Comparison of ENCODE assay signal across 8 cellular contexts in the genomic region with DNA sequence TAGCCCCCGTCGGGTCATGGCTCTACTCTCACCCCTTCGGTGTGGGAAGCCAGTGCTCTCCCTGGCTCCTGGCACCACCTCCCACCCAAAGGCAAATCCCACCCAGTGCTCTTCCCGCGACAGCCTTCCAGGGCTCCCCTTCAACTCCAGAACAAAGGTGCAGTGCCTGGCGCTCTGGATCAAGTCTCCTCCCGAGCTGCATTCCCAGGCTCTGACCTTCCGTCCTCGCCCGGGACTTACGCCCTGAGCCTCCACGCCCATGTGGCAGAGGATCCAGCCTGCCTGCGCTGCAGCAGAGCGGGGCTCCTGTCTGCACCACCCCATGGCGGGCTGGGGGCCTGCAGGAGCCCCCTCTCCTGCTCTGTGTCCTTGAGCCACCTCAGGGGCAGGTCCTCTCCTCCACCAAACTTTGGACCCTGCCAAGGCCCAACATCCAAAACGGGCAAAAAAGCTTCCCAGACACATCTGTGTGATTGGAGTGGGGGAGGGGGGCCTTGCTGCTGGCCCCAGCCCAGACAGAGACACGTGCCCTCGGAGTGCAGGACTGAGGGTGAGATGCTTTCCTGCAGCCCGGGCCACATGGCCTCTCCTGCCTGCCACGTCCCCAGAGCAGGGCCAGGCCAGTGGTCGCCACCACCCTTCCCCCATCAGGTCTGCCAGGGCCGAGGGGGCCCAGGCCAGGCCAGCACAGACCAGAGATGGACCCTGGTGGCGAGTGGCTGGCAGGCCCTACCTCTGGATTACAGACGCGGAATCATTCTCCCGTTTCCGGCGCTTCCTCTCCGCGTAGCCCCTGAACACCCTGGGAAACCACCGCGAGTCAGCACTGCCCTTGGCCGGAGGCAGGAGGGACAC. TPM values are rescaled to one million over a fixed set of nuclear protein-coding genes. Genes with fewer than 3 reads are reported as not detected.
DNase-seq lines count a peak whose midpoint lies in the region; ATAC-seq and TF ChIP-seq lines count a peak whose summit lies in the region.

No MANE protein-coding gene starts in this region.

- no CpG with 5 or more reads among the region's 33 CpGs for WGBS in iPS DF 6.9 (ENCODE audit: insufficient coverage, insufficient read length)

- H3K27ac ChIP-seq in HCT116 (ENCODE audit: low read depth, low read length) (peak overlapping the region; percentile 70), iPS DF 6.9 (ENCODE audit: low read length) (no peak overlapping the region)

- H3K36me3 ChIP-seq in HCT116 (ENCODE audit: control insufficient read depth in 1 of 2, insufficient read depth in 2 of 2, low read length in 2 of 2) (peaks cover 15 to 45% of the 10 kb centered on the region in 2 experiments; a peak in 3 of 4 replicates), iPS DF 6.9 (ENCODE audit: control insufficient read depth, insufficient read depth, low read length) (peaks cover 12% of the 10 kb centered on the region)

- peaks cover 4% of the 10 kb centered on the region; the same call in 1 of the 2 replicates for H4K20me1 ChIP-seq in HCT116 (ENCODE audit: insufficient read depth)

- intact Hi-C loops in HCT116 (cut with micrococcal nuclease) (no loop called here), sciatic nerve (cut with DNase I) (no loop called here)
- intact Hi-C loops in activated T-helper 2 cell treated with anti-CD3 and anti-CD28 coated beads, Interferon-gamma antibody, Interleukin-2, Interleukin-4, amounts not matched to agents 10 μg/mL and 5 μg/mL and 100 μg/mL, durations not matched to agents 14 hours and 24 hours and 36 hours (cut with micrococcal nuclease), result loop anchor here (10.0 kb wide), 1 partner anchor 480 kb away; a partner anchor contains a TSS

- H3K27me3 ChIP-seq in HCT116 (ENCODE audit: insufficient read depth, low read length), result no peaks in the 10 kb centered on the region
- H3K27me3 ChIP-seq in iPS DF 6.9 (ENCODE audit: control insufficient read depth, insufficient read depth, low read length), result no peaks in the 10 kb centered on the region

- RAD21 ChIA-PET in HCT116 (lab: Charles Lee; ENCODE audit: low non-redundant PET in 1 of 2, low total read pairs in 2 of 2, uncharacterized antibody in 2 of 2, unreplicated experiment in 2 of 2), result no interaction called here

- CTCF ChIA-PET in HCT116 (lab: Charles Lee), result no interaction called here

- no peak for DNase-seq in HCT116 (ENCODE audit: low read depth, low spot score)
- DNase-seq in activated T-helper 2 cell treated with anti-CD3 and anti-CD28 coated beads, Interferon-gamma antibody, Interleukin-2, Interleukin-4, amounts not matched to agents 10 μg/mL and 5 μg/mL and 100 μg/mL, durations not matched to agents 14 hours and 24 hours and 36 hours (ENCODE audit: low spot score), result no peak
- no peak for DNase-seq in iPS DF 6.9 (ENCODE audit: low read depth, low spot score)
- peak; percentile 78 for DNase-seq in sciatic nerve (ENCODE audit: low spot score)
- DNase-seq in GF-D8 (lab: John Stamatoyannopoulos, UW), result no peak
- DNase-seq in activated CD4-positive, alpha-beta T cell treated with anti-CD3 and anti-CD28 coated beads, Interleukin-2, amount 50 U/mL, for 48 hours, result no peak
- DNase-seq in GM20000 (ENCODE audit: low spot score), result no peak

- peak; percentile 2; the same call in 1 of the 2 replicates for ATAC-seq in HCT116
- peak; percentile 49 for ATAC-seq in sciatic nerve
- ATAC-seq in GM19467 (IDR thresholded peaks at IDR 0.05; ENCODE audit: unreplicated experiment), result no peak

- H3K4me1 ChIP-seq in HCT116 (ENCODE audit: control insufficient read depth in 1 of 2, insufficient read depth in 2 of 2, low read length in 2 of 2), result peaks cover 19 to 51% of the 10 kb centered on the region in 2 experiments
- H3K4me1 ChIP-seq in iPS DF 6.9 (ENCODE audit: control insufficient read depth, insufficient read depth, low read length), result peaks cover 15% of the 10 kb centered on the region

- peak overlapping the region; percentile 40 for H3K4me2 ChIP-seq in HCT116 (ENCODE audit: low read length)

- TF ChIP-seq CTCF in HCT116 (IDR thresholded peaks at IDR 0.05 in 2 of 3, conservative IDR thresholded peaks at IDR 0.05 in 1 of 3; ENCODE audit: borderline replicate concordance in 1 of 3, insufficient read depth in 1 of 3, low read depth in 2 of 3, low read length in 2 of 3), result no peak
- TF ChIP-seq CTCF in GM20000 (IDR thresholded peaks at IDR 0.05; ENCODE audit: extremely low read depth, missing control alignments), result no peak

- POLR2A ChIA-PET in HCT116 (lab: Charles Lee), result no interaction called here

- H3K9me3 ChIP-seq in HCT116 (ENCODE audit: control insufficient read depth in 1 of 2, insufficient read depth in 1 of 2, low read depth in 1 of 2, low read length in 2 of 2) (no peaks in the 10 kb centered on the region), iPS DF 6.9 (ENCODE audit: control insufficient read depth, insufficient read depth, low read length) (no peaks in the 10 kb centered on the region)

- no TSS peak for BruUV-seq in HCT116 (replicated peaks; lab: Mats Ljungman, UMichigan)

- TF ChIP-seq RAD21 in HCT116 (IDR thresholded peaks at IDR 0.05; ENCODE audit: low read depth), result no peak

- H3K4me3 ChIP-seq in HCT116 (replicated peaks in 1 of 2; ENCODE audit: low read depth in 1 of 2, low read length in 2 of 2) (no peak overlapping the region; a peak in 1 of 4 replicates), iPS DF 6.9 (ENCODE audit: low read length) (peak overlapping the region; percentile 29; the same call in 1 of the 2 replicates)

- H3K4me3 Mint-ChIP-seq in activated T-helper 2 cell treated with anti-CD3 and anti-CD28 coated beads, Interferon-gamma antibody, Interleukin-2, Interleukin-4, amounts not matched to agents 10 μg/mL and 5 μg/mL and 100 μg/mL, durations not matched to agents 14 hours and 24 hours and 36 hours (ENCODE audit: low read depth), result peak overlapping the region; percentile 51

- no peak overlapping the region for H3K27ac Mint-ChIP-seq in activated T-helper 2 cell treated with anti-CD3 and anti-CD28 coated beads, Interferon-gamma antibody, Interleukin-2, Interleukin-4, amounts not matched to agents 10 μg/mL and 5 μg/mL and 100 μg/mL, durations not matched to agents 14 hours and 24 hours and 36 hours

- H3K9ac ChIP-seq in HCT116 (ENCODE audit: low read length), result peak overlapping the region; percentile 26; the same call in 1 of the 2 replicates

- H3K79me2 ChIP-seq in HCT116 (ENCODE audit: insufficient read depth, low read length), result peaks cover 47% of the 10 kb centered on the region

- no peak for TF ChIP-seq POLR2A in HCT116 (IDR thresholded peaks at IDR 0.05; ENCODE audit: borderline replicate concordance, extremely low read depth, insufficient read depth, insufficient read length)

- H3K27me3 Mint-ChIP-seq in activated T-helper 2 cell treated with anti-CD3 and anti-CD28 coated beads, Interferon-gamma antibody, Interleukin-2, Interleukin-4, amounts not matched to agents 10 μg/mL and 5 μg/mL and 100 μg/mL, durations not matched to agents 14 hours and 24 hours and 36 hours (ENCODE audit: low read depth), result no peaks in the 10 kb centered on the region

- H3K4me1 Mint-ChIP-seq in activated T-helper 2 cell treated with anti-CD3 and anti-CD28 coated beads, Interferon-gamma antibody, Interleukin-2, Interleukin-4, amounts not matched to agents 10 μg/mL and 5 μg/mL and 100 μg/mL, durations not matched to agents 14 hours and 24 hours and 36 hours (ENCODE audit: low read depth), result peaks cover 17% of the 10 kb centered on the region

- no peak overlapping the region for H2AFZ ChIP-seq in HCT116 (ENCODE audit: low read depth, low read length, poor library complexity, severe bottlenecking)

- H3K36me3 Mint-ChIP-seq in activated T-helper 2 cell treated with anti-CD3 and anti-CD28 coated beads, Interferon-gamma antibody, Interleukin-2, Interleukin-4, amounts not matched to agents 10 μg/mL and 5 μg/mL and 100 μg/mL, durations not matched to agents 14 hours and 24 hours and 36 hours (ENCODE audit: low read depth), result peaks cover 28% of the 10 kb centered on the region

- no peaks in the 10 kb centered on the region for H3K9me3 Mint-ChIP-seq in activated T-helper 2 cell treated with anti-CD3 and anti-CD28 coated beads, Interferon-gamma antibody, Interleukin-2, Interleukin-4, amounts not matched to agents 10 μg/mL and 5 μg/mL and 100 μg/mL, durations not matched to agents 14 hours and 24 hours and 36 hours

- no peaks in the 10 kb centered on the region for H3K9me2 ChIP-seq in HCT116 (ENCODE audit: insufficient read depth)

TF ChIP-seq in HCT116, 20 proteins besides CTCF, POLR2A, EP300 and RAD21:
- TF ChIP-seq EZH2phosphoT487 (IDR thresholded peaks at IDR 0.05; ENCODE audit: borderline replicate concordance), result no peak
- 0 out of 2 replicates have a peak, but pooled peaks have one; percentile 12 for TF ChIP-seq ZFX (IDR thresholded peaks at IDR 0.05)

RNA-seq across cellular contexts. Expression of a gene that starts 4.4 kb away (rescaled TPM):
- 81.9 TPM for total RNA-seq in HCT116 (2021; ENCODE audit: unreplicated experiment)
- polyA plus RNA-seq in HCT116 (2012), result 55.6 and 65.9 TPM in 2 replicates
- total RNA-seq in activated T-helper 2 cell treated with anti-CD3 and anti-CD28 coated beads, Interferon-gamma antibody, Interleukin-2, Interleukin-4, amounts not matched to agents 10 μg/mL and 5 μg/mL and 100 μg/mL, durations not matched to agents 14 hours and 24 hours and 36 hours, result 56.1 and 57.6 TPM in 2 replicates
- total RNA-seq in sciatic nerve, result 50.4 TPM

RNA-seq across cellular contexts. Expression of a gene that starts 13.6 kb away (rescaled TPM):
- total RNA-seq in HCT116 (2021; ENCODE audit: unreplicated experiment) (1.7 TPM), sciatic nerve (not detected)
- 1.5 and 1.8 TPM in 2 replicates for polyA plus RNA-seq in HCT116 (2012)
- not detected in 2 replicates for total RNA-seq in activated T-helper 2 cell treated with anti-CD3 and anti-CD28 coated beads, Interferon-gamma antibody, Interleukin-2, Interleukin-4, amounts not matched to agents 10 μg/mL and 5 μg/mL and 100 μg/mL, durations not matched to agents 14 hours and 24 hours and 36 hours

RNA-seq across cellular contexts. Expression of a gene that starts 31.5 kb away (rescaled TPM):
- total RNA-seq in HCT116 (2021; ENCODE audit: unreplicated experiment), result 13.2 TPM
- 6.2 and 6.5 TPM in 2 replicates for polyA plus RNA-seq in HCT116 (2012)
- 0.39 and 0.46 TPM in 2 replicates for total RNA-seq in activated T-helper 2 cell treated with anti-CD3 and anti-CD28 coated beads, Interferon-gamma antibody, Interleukin-2, Interleukin-4, amounts not matched to agents 10 μg/mL and 5 μg/mL and 100 μg/mL, durations not matched to agents 14 hours and 24 hours and 36 hours
- 7.4 TPM for total RNA-seq in sciatic nerve

RNA-seq across cellular contexts. Expression of a gene that starts 31.8 kb away (rescaled TPM):
- 25.4 TPM for total RNA-seq in HCT116 (2021; ENCODE audit: unreplicated experiment)
- polyA plus RNA-seq in HCT116 (2012), result 19.3 and 20.2 TPM in 2 replicates
- 6.8 and 8.0 TPM in 2 replicates for total RNA-seq in activated T-helper 2 cell treated with anti-CD3 and anti-CD28 coated beads, Interferon-gamma antibody, Interleukin-2, Interleukin-4, amounts not matched to agents 10 μg/mL and 5 μg/mL and 100 μg/mL, durations not matched to agents 14 hours and 24 hours and 36 hours
- 48.1 TPM for total RNA-seq in sciatic nerve
